14 cellular contexts compared by ENCODE assay signal in the genomic region with DNA sequence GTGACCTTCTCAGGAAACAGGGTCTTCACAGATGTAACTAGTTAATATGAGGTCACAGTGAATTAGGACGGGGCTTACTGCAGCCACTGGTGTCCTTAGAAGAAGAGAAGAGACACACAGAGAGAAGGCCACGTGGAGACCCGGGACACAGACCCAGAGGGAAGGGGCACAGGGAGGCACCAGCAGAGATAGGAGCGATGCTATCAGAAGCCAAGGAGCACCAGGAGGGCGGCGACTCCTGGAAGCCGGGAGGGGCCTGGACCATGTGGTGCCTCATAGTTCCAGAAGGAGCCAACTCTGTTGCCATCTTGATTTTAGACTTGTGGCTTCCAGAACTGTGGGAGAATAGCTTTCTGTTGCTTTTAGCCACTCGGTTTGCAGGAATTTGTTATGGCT.
DNase-seq lines count a peak whose midpoint lies in the region; ATAC-seq, FAIRE-seq and TF ChIP-seq lines count a peak whose summit lies in the region.
"Had no signal": no experiment of that assay in that cellular context is flagged by ENCODE, and none has a peak within 500 bp of the region (broad histone marks: within the 10 kb centered on the region; RNA-seq: fewer than 3 reads in every experiment).

No MANE protein-coding gene starts in this region.

- no peaks in the 10 kb centered on the region for H3K36me3 Mint-ChIP-seq in activated CD8-positive, alpha-beta memory T cell treated with anti-CD3 and anti-CD28 coated beads, Interleukin-2, amount 10 ng/mL, durations not matched to agents 7 days and 5 days
- H3K36me3 Mint-ChIP-seq: CD4-positive, CD25-positive, alpha-beta regulatory T cell had no signal

- H3K9me3 Mint-ChIP-seq in activated CD8-positive, alpha-beta memory T cell treated with anti-CD3 and anti-CD28 coated beads, Interleukin-2, amount 10 ng/mL, durations not matched to agents 7 days and 5 days (ENCODE audit: low read depth): peaks cover 3% of the 10 kb centered on the region

- no peaks in the 10 kb centered on the region for H3K4me1 ChIP-seq in vagina
- no peaks in the 10 kb centered on the region for H3K4me1 ChIP-seq in small intestine (ENCODE audit: control insufficient read depth in 2 of 2, insufficient read depth in 1 of 2, low read depth in 1 of 2, low read length in 1 of 2)

- H3K27ac ChIP-seq in coronary artery: no peak overlapping the region
- no peak overlapping the region for H3K27ac ChIP-seq in vagina
- no peak overlapping the region for H3K27ac ChIP-seq in small intestine (ENCODE audit: low read depth in 1 of 2, low read length in 1 of 2)
- H3K27ac ChIP-seq: BLaER1, HL-60 had no signal

- no peak overlapping the region for H3K4me3 Mint-ChIP-seq in activated CD8-positive, alpha-beta memory T cell treated with anti-CD3 and anti-CD28 coated beads, Interleukin-2, amount 10 ng/mL, durations not matched to agents 7 days and 5 days
- H3K4me3 Mint-ChIP-seq: CD4-positive, CD25-positive, alpha-beta regulatory T cell had no signal

- H3K4me1 Mint-ChIP-seq in activated CD8-positive, alpha-beta memory T cell treated with anti-CD3 and anti-CD28 coated beads, Interleukin-2, amount 10 ng/mL, durations not matched to agents 7 days and 5 days: no peaks in the 10 kb centered on the region
- H3K4me1 Mint-ChIP-seq: CD4-positive, CD25-positive, alpha-beta regulatory T cell had no signal

- no peaks in the 10 kb centered on the region for H3K27me3 Mint-ChIP-seq in activated CD8-positive, alpha-beta memory T cell treated with anti-CD3 and anti-CD28 coated beads, Interleukin-2, amount 10 ng/mL, durations not matched to agents 7 days and 5 days
- H3K27me3 Mint-ChIP-seq: CD4-positive, CD25-positive, alpha-beta regulatory T cell had no signal

- TF ChIP-seq CTCF in coronary artery (IDR thresholded peaks at IDR 0.05) (no peak), vagina (IDR thresholded peaks at IDR 0.05) (no peak)

- intact Hi-C loops in vagina (cut with DNase I): no loop called here

- no peaks in the 10 kb centered on the region for H3K9me3 ChIP-seq in vagina
- no peaks in the 10 kb centered on the region for H3K9me3 ChIP-seq in small intestine (ENCODE audit: control insufficient read depth, low read depth)

- H3K36me3 ChIP-seq in vagina: no peaks in the 10 kb centered on the region
- no peaks in the 10 kb centered on the region for H3K36me3 ChIP-seq in small intestine (ENCODE audit: control insufficient read depth in 2 of 2, insufficient read depth in 2 of 2, low read length in 2 of 2)
- H3K36me3 ChIP-seq: BLaER1 had no signal

- no peaks in the 10 kb centered on the region for H3K27me3 ChIP-seq in vagina
- H3K27me3 ChIP-seq in small intestine (ENCODE audit: control insufficient read depth in 2 of 2, insufficient read depth in 2 of 2, low read length in 2 of 2): no peaks in the 10 kb centered on the region
- H3K27me3 ChIP-seq: BLaER1 had no signal

- peak; percentile 16 for DNase-seq in activated CD8-positive, alpha-beta memory T cell treated with anti-CD3 and anti-CD28 coated beads, Interleukin-2, amount 10 ng/mL, durations not matched to agents 7 days and 5 days
- no peak for DNase-seq in activated CD8-positive, alpha-beta memory T cell treated with anti-CD3 and anti-CD28 coated beads, Interleukin-2, amount 50 U/mL, for 4 hours
- peak; percentile 59 for DNase-seq in coronary artery (ENCODE audit: low spot score)
- peak; percentile 18 for DNase-seq in mesenteric fat pad (ENCODE audit: low spot score)
- peak; percentile 19 to 44 for DNase-seq in vagina (ENCODE audit: extremely low spot score in 2 of 2)
- no peak for DNase-seq in amniotic stem cell (lab: John Stamatoyannopoulos, UW)
- no peak for DNase-seq in small intestine
- DNase-seq: 8988T; AML-193; CD4-positive, CD25-positive, alpha-beta regulatory T cell; DMS53 had no signal

- FAIRE-seq in small intestine (lab: Jason Lieb, UNC): no peak

- CTCF ChIA-PET in activated CD8-positive, alpha-beta memory T cell treated with anti-CD3 and anti-CD28 coated beads, Interleukin-2, amount 10 ng/mL, durations not matched to agents 7 days and 5 days (lab: Charles Lee): no interaction called here

- ATAC-seq in activated CD8-positive, alpha-beta memory T cell treated with anti-CD3 and anti-CD28 coated beads, Interleukin-2, amount 10 ng/mL, durations not matched to agents 7 days and 5 days: no peak
- no peak for ATAC-seq in activated CD4-positive, CD25-positive, alpha-beta regulatory T cell treated with anti-CD3 and anti-CD28 coated beads, Interleukin-2, amount 50 U/mL, for 24 hours

- no peak overlapping the region for H3K4me3 ChIP-seq in coronary artery
- no peak overlapping the region for H3K4me3 ChIP-seq in vagina
- no peak overlapping the region for H3K4me3 ChIP-seq in small intestine (ENCODE audit: low read depth in 1 of 2, low read length in 2 of 2)
- H3K4me3 ChIP-seq: BLaER1 had no signal

- H3K27ac Mint-ChIP-seq in activated CD8-positive, alpha-beta memory T cell treated with anti-CD3 and anti-CD28 coated beads, Interleukin-2, amount 10 ng/mL, durations not matched to agents 7 days and 5 days: no peak overlapping the region
- H3K27ac Mint-ChIP-seq: CD4-positive, CD25-positive, alpha-beta regulatory T cell had no signal

- no peak for TF ChIP-seq POLR2A in vagina (IDR thresholded peaks at IDR 0.05)

- 69 to 83% (median 80%) methylated on average over 8 of the region's 8 CpGs for WGBS in small intestine, 3 donors

Comparison
In these comparisons a context has a peak if more than half of its experiments do, and no peak if none do; other contexts are left out.
1. DNase-seq: peak in activated CD8-positive, alpha-beta memory T cell treated with anti-CD3 and anti-CD28 coated beads, Interleukin-2, amount 10 ng/mL, durations not matched to agents 7 days and 5 days (single experiment), coronary artery (single experiment), mesenteric fat pad (single experiment) and vagina (2 of 2); none in activated CD8-positive, alpha-beta memory T cell treated with anti-CD3 and anti-CD28 coated beads, Interleukin-2, amount 50 U/mL, for 4 hours (single experiment), amniotic stem cell (single experiment) and small intestine (single experiment).